Comparison of ENCODE assay signal across 1 cellular context in genomic region chr10:44393051-44393630, GRCh38.
TF ChIP-seq lines count a peak whose summit lies in the region.

No MANE protein-coding gene starts in this region.

TF ChIP-seq in HEK293, 187 proteins besides CTCF, POLR2A, EP300 and RAD21 (continued from another document):
- TF ChIP-seq PRDM4 (tag by site-specific recombination; IDR thresholded peaks at IDR 0.05) (peak; percentile 77), ZNF561 (tag by site-specific recombination; IDR thresholded peaks at IDR 0.05; ENCODE audit: borderline replicate concordance) (peak; percentile 61; the same call in 1 of the 2 replicates), HOXD13 (CRISPR knock-in tag; IDR thresholded peaks at IDR 0.05; ENCODE audit: borderline replicate concordance) (no peak), ZNF292 (tag by site-specific recombination; IDR thresholded peaks at IDR 0.05; ENCODE audit: borderline replicate concordance, low read depth) (no peak), SCRT1 (tag by site-specific recombination; IDR thresholded peaks at IDR 0.05; ENCODE audit: borderline replicate concordance) (peak; percentile 33; the same call in 1 of the 2 replicates), ZNF664 (tag by site-specific recombination; IDR thresholded peaks at IDR 0.05) (peak; percentile 53; the same call in 1 of the 2 replicates), ZFP41 (tag by site-specific recombination; IDR thresholded peaks at IDR 0.05; ENCODE audit: borderline replicate concordance) (no peak), OSR2 (tag by site-specific recombination; IDR thresholded peaks at IDR 0.05) (peak; percentile 88), ZIC2 (tag by site-specific recombination; IDR thresholded peaks at IDR 0.05) (peak; percentile 59), ZNF23 (tag by site-specific recombination; IDR thresholded peaks at IDR 0.05; ENCODE audit: borderline replicate concordance) (no peak), ZBTB44 (tag by site-specific recombination; IDR thresholded peaks at IDR 0.05) (peak; percentile 14; the same call in 1 of the 2 replicates), PRDM6 (tag by site-specific recombination; IDR thresholded peaks at IDR 0.05) (peak; percentile 84), ZNF530 (tag by site-specific recombination; IDR thresholded peaks at IDR 0.05; ENCODE audit: low read depth) (no peak), ZNF776 (tag by site-specific recombination; IDR thresholded peaks at IDR 0.05; ENCODE audit: borderline replicate concordance) (no peak), ATF2 (tag by site-specific recombination; IDR thresholded peaks at IDR 0.05; ENCODE audit: low read depth) (no peak), ZBTB8A (tag by site-specific recombination; IDR thresholded peaks at IDR 0.05) (peak; percentile 16; the same call in 1 of the 2 replicates), IKZF3 (tag by site-specific recombination; IDR thresholded peaks at IDR 0.05) (peak; percentile 35; the same call in 1 of the 2 replicates), FEZF1 (tag by site-specific recombination; IDR thresholded peaks at IDR 0.05) (peak; percentile 88), SP7 (tag by site-specific recombination; IDR thresholded peaks at IDR 0.05) (peak; percentile 63; the same call in 1 of the 2 replicates), ZNF660 (tag by site-specific recombination; IDR thresholded peaks at IDR 0.05) (no peak), ZFHX2 (tag by site-specific recombination; conservative IDR thresholded peaks at IDR 0.05) (peak; percentile 70), GLIS1 (tag by site-specific recombination; IDR thresholded peaks at IDR 0.05) (peak; percentile 59)
- TF ChIP-seq, protein P1, sequence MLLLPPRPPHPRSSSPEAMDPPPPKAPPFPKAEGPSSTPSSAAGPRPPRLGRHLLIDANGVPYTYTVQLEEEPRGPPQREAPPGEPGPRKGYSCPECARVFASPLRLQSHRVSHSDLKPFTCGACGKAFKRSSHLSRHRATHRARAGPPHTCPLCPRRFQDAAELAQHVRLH (tag by site-specific recombination; IDR thresholded peaks at IDR 0.05) = peak; percentile 34; the same call in 1 of the 2 replicates
- TF ChIP-seq, protein P2, sequence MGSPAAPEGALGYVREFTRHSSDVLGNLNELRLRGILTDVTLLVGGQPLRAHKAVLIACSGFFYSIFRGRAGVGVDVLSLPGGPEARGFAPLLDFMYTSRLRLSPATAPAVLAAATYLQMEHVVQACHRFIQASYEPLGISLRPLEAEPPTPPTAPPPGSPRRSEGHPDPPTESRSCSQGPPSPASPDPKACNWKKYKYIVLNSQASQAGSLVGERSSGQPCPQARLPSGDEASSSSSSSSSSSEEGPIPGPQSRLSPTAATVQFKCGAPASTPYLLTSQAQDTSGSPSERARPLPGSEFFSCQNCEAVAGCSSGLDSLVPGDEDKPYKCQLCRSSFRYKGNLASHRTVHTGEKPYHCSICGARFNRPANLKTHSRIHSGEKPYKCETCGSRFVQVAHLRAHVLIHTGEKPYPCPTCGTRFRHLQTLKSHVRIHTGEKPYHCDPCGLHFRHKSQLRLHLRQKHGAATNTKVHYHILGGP (tag by site-specific recombination; IDR thresholded peaks at IDR 0.05) = no peak
TF ChIP-seq in HEK293: peak in this region for 18.
